Comparison of ENCODE assay signal across 8 cellular contexts in genomic region chr11:62839050-62840015, GRCh38. TPM values are rescaled to one million over a fixed set of nuclear protein-coding genes. Genes with fewer than 3 reads are reported as not detected.
A peak's percentile ranks its signal among the peaks of the same experiment; 100 is the strongest.
DNase-seq lines count a peak whose midpoint lies in the region; ATAC-seq and TF ChIP-seq lines count a peak whose summit lies in the region.

TSS of gene WDR74 (minus strand) at chr11:62839590. CDS start at chr11:62839570, 20 bp downstream.

- DNase-seq in GM13976 (ENCODE audit: low spot score) (peak; percentile 90), NCI-H1694 (lab: John Stamatoyannopoulos, UW) (peak; percentile 84), T-helper 1 cell (peak; percentile 79 to 96 (median 89)), amniotic stem cell (lab: John Stamatoyannopoulos, UW) (peak; percentile 81), left ventricle myocardium inferior (peak; percentile 93), psoas muscle (peak; percentile 93 to 96)

- intact Hi-C loops in left ventricle myocardium inferior (cut with micrococcal nuclease) (loop anchor here (10.0 kb wide), 1 partner anchor 115 kb away; the partner anchor contains the start of genes HNRNPUL2 and TTC9C), psoas muscle (cut with DNase I) (loop anchor here in 1 of 2 donors (2.0 to 5.0 kb wide), 2 partner anchors 37 to 41 kb away; partner anchors contain the start of gene SLC3A2)

- H3K27me3 ChIP-seq in left ventricle myocardium inferior (ENCODE audit: low read depth), result no peaks in the 10 kb centered on the region
- H3K27me3 ChIP-seq in psoas muscle (ENCODE audit: insufficient read depth in 3 of 3, low read length in 2 of 3), result no peaks in the 10 kb centered on the region

- H3K36me3 ChIP-seq in left ventricle myocardium inferior, result peaks cover 28% of the 10 kb centered on the region
- peaks cover 6 to 37% of the 10 kb centered on the region in 2 donors for H3K36me3 ChIP-seq in psoas muscle (ENCODE audit: insufficient read depth in 1 of 2, low read depth in 1 of 2)
- H3K36me3 ChIP-seq in urinary bladder (ENCODE audit: insufficient read depth), result no peaks in the 10 kb centered on the region

- WGBS in psoas muscle, 3 donors, result 0% methylated on average over 64 to 66 of the region's 66 CpGs
- under 1% methylated on average over 66 of the region's 66 CpGs for WGBS in urinary bladder

- ATAC-seq in HG02852 (IDR thresholded peaks at IDR 0.05; ENCODE audit: unreplicated experiment) (peak; percentile 39), psoas muscle (peak; percentile 74 to 80 (median 78))

- no peaks in the 10 kb centered on the region for H3K9me3 ChIP-seq in left ventricle myocardium inferior (replicated peaks)
- no peaks in the 10 kb centered on the region for H3K9me3 ChIP-seq in psoas muscle

- in situ Hi-C loops in GM13976 (cut with MboI; ENCODE audit: low sequenced_read_pairs, unreplicated experiment), result no loop called here

- H3K27ac ChIP-seq in left ventricle myocardium inferior (replicated peaks) (peak within 1 kb of the TSS; percentile 99), psoas muscle (peak within 1 kb of the TSS; percentile 100), urinary bladder (ENCODE audit: low read depth) (peak within 1 kb of the TSS; percentile 98)

- TF ChIP-seq CTCF in GM13976 (IDR thresholded peaks at IDR 0.05; ENCODE audit: borderline replicate concordance, control extremely low read depth, extremely low read depth, insufficient read depth, missing control alignments), result no peak
- TF ChIP-seq CTCF in left ventricle myocardium inferior (IDR thresholded peaks at IDR 0.05; ENCODE audit: borderline replicate concordance), result no peak
- TF ChIP-seq CTCF in psoas muscle (IDR thresholded peaks at IDR 0.05), result no peak

- H3K4me3 ChIP-seq in left ventricle myocardium inferior, result peak within 1 kb of the TSS; percentile 95
- peak within 1 kb of the TSS; percentile 84 for H3K4me3 ChIP-seq in psoas muscle
- peak within 1 kb of the TSS; percentile 79 for H3K4me3 ChIP-seq in urinary bladder (ENCODE audit: low read depth, low read length)

- H3K4me1 ChIP-seq in left ventricle myocardium inferior (peaks cover 43% of the 10 kb centered on the region), psoas muscle (peaks cover 12% of the 10 kb centered on the region), urinary bladder (ENCODE audit: insufficient read depth) (peaks cover 1% of the 10 kb centered on the region)

RNA-seq across cellular contexts. Expression of gene WDR74, which starts in this region (rescaled TPM):
- total RNA-seq in left ventricle myocardium inferior (24.3 TPM), psoas muscle (10 to 100 TPM; 32.9 to 74.9 (median 54.2) TPM), urinary bladder (31.1 TPM)
- polyA plus RNA-seq in psoas muscle (100 to 1,000 TPM in 1 of 3 donors, 10 to 100 TPM in 2; 90.1 to 121 (median 92.5) TPM), urinary bladder (47.1 TPM)

Comparison
In these comparisons a context has a peak if more than half of its experiments do, and no peak if none do; other contexts are left out.
1. Peak in every context shown above with its lines: DNase-seq, ATAC-seq, H3K4me3 ChIP-seq and H3K27ac ChIP-seq.